Comparison of ENCODE assay signal across 8 cellular contexts in the genomic region with DNA sequence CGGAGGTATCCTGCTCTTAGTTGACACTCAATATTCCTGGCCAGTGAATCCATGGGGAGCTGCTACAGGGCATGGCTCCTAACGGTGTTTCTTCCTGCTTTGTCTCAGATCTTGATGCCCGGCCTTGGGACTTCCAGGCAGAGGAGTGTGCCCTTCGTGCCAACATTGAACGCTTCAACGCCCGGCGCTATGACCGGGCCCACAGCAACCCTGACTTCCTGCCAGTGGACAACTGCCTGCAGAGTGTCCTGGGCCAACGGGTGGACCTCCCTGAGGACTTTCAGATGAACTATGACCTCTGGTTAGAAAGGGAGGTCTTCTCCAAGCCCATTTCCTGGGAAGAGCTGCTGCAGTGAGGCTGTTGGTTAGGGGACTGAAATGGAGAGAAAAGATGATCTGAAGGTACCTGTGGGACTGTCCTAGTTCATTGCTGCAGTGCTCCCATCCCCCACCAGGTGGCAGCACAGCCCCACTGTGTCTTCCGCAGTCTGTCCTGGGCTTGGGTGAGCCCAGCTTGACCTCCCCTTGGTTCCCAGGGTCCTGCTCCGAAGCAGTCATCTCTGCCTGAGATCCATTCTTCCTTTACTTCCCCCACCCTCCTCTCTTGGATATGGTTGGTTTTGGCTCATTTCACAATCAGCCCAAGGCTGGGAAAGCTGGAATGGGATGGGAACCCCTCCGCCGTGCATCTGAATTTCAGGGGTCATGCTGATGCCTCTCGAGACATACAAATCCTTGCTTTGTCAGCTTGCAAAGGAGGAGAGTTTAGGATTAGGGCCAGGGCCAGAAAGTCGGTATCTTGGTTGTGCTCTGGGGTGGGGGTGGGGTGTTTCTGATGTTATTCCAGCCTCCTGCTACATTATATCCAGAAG. TPM values are rescaled to one million over a fixed set of nuclear protein-coding genes. Genes with fewer than 3 reads are reported as not detected.
DNase-seq lines count a peak whose midpoint lies in the region; ATAC-seq lines count a peak whose summit lies in the region.

No MANE protein-coding gene starts in this region.

- H3K27me3 ChIP-seq in right cardiac atrium (ENCODE audit: control insufficient read depth, insufficient read depth): no peaks in the 10 kb centered on the region

- intact Hi-C loops in right cardiac atrium (cut with DNase I): loop anchor here (5.0 to 10.0 kb wide), 2 partner anchors 51 to 54 kb away; no protein-coding TSS in a partner anchor

- peak; percentile 79 for DNase-seq in D341Med (ENCODE audit: low spot score)
- DNase-seq in T-helper 1 cell: peak in 4 of 5 donors; percentile 44 to 62 (median 48)
- DNase-seq in activated naive CD8-positive, alpha-beta T cell treated with anti-CD3 and anti-CD28 coated beads, Interleukin-2, amount 50 U/mL, for 16 hours (ENCODE audit: low read depth, low spot score): peak; percentile 47
- DNase-seq in right cardiac atrium: peak; percentile 70 to 89 (median 87)
- peak; percentile 41 to 74 for DNase-seq in stimulated activated CD4-positive, alpha-beta T cell treated with anti-CD3 and anti-CD28 coated beads, Interleukin-12 subunit alpha, Interleukin-12 subunit beta, amount 100 ng/mL, for 24 hours (ENCODE audit: low read depth in 2 of 2)

- WGBS in right cardiac atrium: 57% methylated on average over 16 of the region's 16 CpGs

- H3K4me3 ChIP-seq in right cardiac atrium (ENCODE audit: low read length): no peak overlapping the region

- peak; percentile 51 for ATAC-seq in HG02981 (IDR thresholded peaks at IDR 0.05; ENCODE audit: unreplicated experiment)
- peak; percentile 57 to 70 for ATAC-seq in right cardiac atrium
- ATAC-seq in GM18868 (IDR thresholded peaks at IDR 0.05; ENCODE audit: unreplicated experiment): no peak
- ATAC-seq in HG02973 (IDR thresholded peaks at IDR 0.05; ENCODE audit: unreplicated experiment): no peak

- H3K4me1 ChIP-seq in right cardiac atrium (ENCODE audit: control insufficient read depth, insufficient read depth, low read length): peaks cover 5% of the 10 kb centered on the region

- no peaks in the 10 kb centered on the region for H3K9me3 ChIP-seq in right cardiac atrium (ENCODE audit: control insufficient read depth, low read length)

- H3K27ac ChIP-seq in right cardiac atrium (ENCODE audit: low read length): no peak overlapping the region

RNA-seq across cellular contexts. Expression of a gene that starts 16.7 kb away (rescaled TPM):
- total RNA-seq in right cardiac atrium: not detected
- polyA plus RNA-seq in right cardiac atrium: 0.07 TPM

RNA-seq across cellular contexts. Expression of a gene that starts 19.4 kb away (rescaled TPM):
- total RNA-seq in right cardiac atrium: 10 to 100 TPM; 17.9 to 20.5 (median 18.8) TPM
- polyA plus RNA-seq in right cardiac atrium: 10.8 TPM

RNA-seq across cellular contexts. Expression of a gene that starts 58.5 kb away (rescaled TPM):
- total RNA-seq in right cardiac atrium: not detected
- not detected for polyA plus RNA-seq in right cardiac atrium

Comparison
In these comparisons a context has a peak if more than half of its experiments do, and no peak if none do; other contexts are left out.
1. ATAC-seq: peak in HG02981 (single experiment) and right cardiac atrium (2 of 2); none in GM18868 (single experiment) and HG02973 (single experiment).
2. Peak in every context shown above with its lines, with median percentiles within 50 percentile points of each other: DNase-seq.